Comparison of ENCODE assay signal across 12 cellular contexts in genomic region chr4:84870398-84871163, GRCh38.
DNase-seq lines count a peak whose midpoint lies in the region; ATAC-seq and TF ChIP-seq lines count a peak whose summit lies in the region.
"Had no signal": no experiment of that assay in that cellular context is flagged by ENCODE, and none has a peak within 500 bp of the region (broad histone marks: within the 10 kb centered on the region; RNA-seq: fewer than 3 reads in every experiment).

No MANE protein-coding gene starts in this region.

- peaks cover 10% of the 10 kb centered on the region for H3K9me1 ChIP-seq in IMR-90 (ENCODE audit: insufficient read depth, low read length)

- CTCF ChIA-PET in IMR-90 (lab: Yijun Ruan, JAX): no interaction called here
- CTCF ChIA-PET in CD4-positive, alpha-beta T cell (lab: Charles Lee): no interaction called here

- H3K9me3 ChIP-seq in IMR-90 (ENCODE audit: control insufficient read depth, insufficient read depth, low read length) (no peaks in the 10 kb centered on the region), left lung (no peaks in the 10 kb centered on the region)
- H3K9me3 ChIP-seq in CD4-positive, alpha-beta T cell (ENCODE audit: control insufficient read depth, low read length): no peaks in the 10 kb centered on the region

- WGBS in IMR-90 (ENCODE audit: extremely low coverage in 2 of 2, insufficient read length in 1 of 2), 2 experiments: no CpG with 5 or more reads among the region's 2 CpGs

- H2AFZ ChIP-seq in IMR-90 (replicated peaks; ENCODE audit: low read length, poor library complexity): no peak overlapping the region

- H3K4me3 ChIP-seq in IMR-90 (ENCODE audit: insufficient read depth, low read depth, low read length) (no peak overlapping the region), left lung (no peak overlapping the region)

- H2AK5ac ChIP-seq in IMR-90 (ENCODE audit: low read depth, low read length): peak overlapping the region; percentile 93; the same call in 1 of the 2 replicates

- H3K23ac ChIP-seq in IMR-90 (ENCODE audit: low read depth, low read length): peak overlapping the region; percentile 66; the same call in 1 of the 2 replicates

- H4K5ac ChIP-seq in IMR-90 (ENCODE audit: low read depth, low read length): peak overlapping the region; percentile 92; the same call in 1 of the 2 replicates

- TF ChIP-seq RAD21 in IMR-90 (IDR thresholded peaks at IDR 0.05; ENCODE audit: low read length): no peak

- no peak for TF ChIP-seq POLR2A in IMR-90 (IDR thresholded peaks at IDR 0.05; ENCODE audit: low read depth, low read length)

- H2AK9ac ChIP-seq in IMR-90 (replicated peaks; ENCODE audit: low read depth, low read length, poor library complexity): peak overlapping the region; percentile 81

- H2BK15ac ChIP-seq in IMR-90 (ENCODE audit: low read depth, low read length): peak overlapping the region; percentile 66; the same call in 1 of the 3 replicates

- no peak overlapping the region; the same call in 1 of the 2 replicates for H3K56ac ChIP-seq in IMR-90 (ENCODE audit: extremely low read depth, insufficient read depth, low read length)

- peak overlapping the region in 1 of 2 experiments; percentile 81; a peak in 3 of 4 replicates for H4K8ac ChIP-seq in IMR-90 (ENCODE audit: low read depth in 2 of 2, low read length in 2 of 2)

- dilution Hi-C loops in IMR-90 (cut with HindIII; ENCODE audit: low sequenced_read_pairs, unreplicated experiment): no loop called here

- H2BK5ac ChIP-seq in IMR-90 (ENCODE audit: low read depth, low read length, poor library complexity, severe bottlenecking): peak overlapping the region; percentile 53

- peak overlapping the region; percentile 84 for H3K14ac ChIP-seq in IMR-90 (replicated peaks; ENCODE audit: low read depth, low read length)

- H3K4me2 ChIP-seq in IMR-90 (ENCODE audit: low read depth, low read length): peak overlapping the region; percentile 82

- POLR2A ChIA-PET in IMR-90 (lab: Charles Lee; ENCODE audit: unreplicated experiment): no interaction called here
- POLR2A ChIA-PET in CD4-positive, alpha-beta T cell (lab: Charles Lee): no interaction called here

- H3K27ac Mint-ChIP-seq in CD4-positive, alpha-beta T cell: no peak overlapping the region

- no TSS peak for BruUV-seq in IMR-90 (replicated peaks; lab: Mats Ljungman, UMichigan)

- H3K36me3 ChIP-seq in IMR-90 (ENCODE audit: control insufficient read depth, insufficient read depth, low read length): no peaks in the 10 kb centered on the region
- H3K36me3 ChIP-seq in left lung: no peaks in the 10 kb centered on the region

- H3K36me3 Mint-ChIP-seq in CD4-positive, alpha-beta T cell (ENCODE audit: low read depth): no peaks in the 10 kb centered on the region

- peak overlapping the region; percentile 89 for H2BK120ac ChIP-seq in IMR-90 (ENCODE audit: low read depth, low read length)

- peaks cover 7% of the 10 kb centered on the region for H3K4me1 ChIP-seq in IMR-90 (ENCODE audit: control insufficient read depth, insufficient read depth, low read length)
- H3K4me1 ChIP-seq in left lung: peaks cover 6 to 14% of the 10 kb centered on the region in 2 donors

- DNase-seq in AG20443 (ENCODE audit: low spot score): peak; percentile 50
- peak; percentile 76 for DNase-seq in IMR-90
- peak; percentile 29 for DNase-seq in dedifferentiated amniotic fluid mesenchymal stem cell (ENCODE audit: extremely low spot score)
- DNase-seq in left lung: no peak
- no peak for DNase-seq in CD4-positive, alpha-beta T cell
- DNase-seq in NCI-H1417 (lab: John Stamatoyannopoulos, UW): no peak
- no peak for DNase-seq in posterior vena cava (ENCODE audit: low spot score)
- DNase-seq: C1 segment of cervical spinal cord, GOT3, NCI-H510A, T-helper 2 cell had no signal

- no peaks in the 10 kb centered on the region for H3K27me3 Mint-ChIP-seq in CD4-positive, alpha-beta T cell

- ATAC-seq in IMR-90 (ENCODE audit: low read depth) (peak; percentile 93), left lung (peak; percentile 77), GM19455 (IDR thresholded peaks at IDR 0.05; ENCODE audit: unreplicated experiment) (no peak)
- ATAC-seq in CD4-positive, alpha-beta T cell (ENCODE audit: poor library complexity): no peak

- in situ Hi-C loops in IMR-90 (cut with MboI; ENCODE audit: low sequenced_read_pairs): no loop called here

- H3K9me3 Mint-ChIP-seq in CD4-positive, alpha-beta T cell: no peaks in the 10 kb centered on the region

- H3K4ac ChIP-seq in IMR-90 (ENCODE audit: low read depth, low read length): peak overlapping the region; percentile 89

- peak overlapping the region; percentile 78 for H3K27ac ChIP-seq in IMR-90 (ENCODE audit: insufficient read depth, low read length)
- peak overlapping the region; percentile 5 to 67 for H3K27ac ChIP-seq in left lung
- no peak overlapping the region for H3K27ac ChIP-seq in CD4-positive, alpha-beta T cell (ENCODE audit: low read depth, low read length)

- TF ChIP-seq CTCF in IMR-90 (conservative IDR thresholded peaks at IDR 0.05; ENCODE audit: low read depth, low read length) (no peak), left lung (IDR thresholded peaks at IDR 0.05) (no peak)
- TF ChIP-seq CTCF in CD4-positive, alpha-beta T cell (IDR thresholded peaks at IDR 0.05): no peak

- H3K4me1 Mint-ChIP-seq in CD4-positive, alpha-beta T cell (ENCODE audit: low read depth): no peaks in the 10 kb centered on the region

- H3K9ac ChIP-seq in IMR-90 (ENCODE audit: low read depth, low read length): peak overlapping the region; percentile 39; the same call in 1 of the 2 replicates

- peak overlapping the region; percentile 84 for H4K91ac ChIP-seq in IMR-90 (ENCODE audit: insufficient read depth, low read depth, low read length)

- H2BK20ac ChIP-seq in IMR-90 (ENCODE audit: low read depth, low read length): peak overlapping the region; percentile 57

- H3K18ac ChIP-seq in IMR-90 (ENCODE audit: low read depth, low read length): peak overlapping the region; percentile 88

- no peaks in the 10 kb centered on the region for H4K20me1 ChIP-seq in IMR-90 (ENCODE audit: insufficient read depth, low read length)

- intact Hi-C loops in IMR-90 (cut with micrococcal nuclease): no loop called here
- intact Hi-C loops in left lung (cut with DNase I): no loop called here
- intact Hi-C loops in CD4-positive, alpha-beta T cell (cut with DNase I, micrococcal nuclease): no loop called here
- intact Hi-C loops in posterior vena cava (cut with DNase I): no loop called here

- peaks cover 20 to 42% of the 10 kb centered on the region in 2 experiments for H3K79me1 ChIP-seq in IMR-90 (ENCODE audit: low read depth in 1 of 2, low read length in 2 of 2)

- H3K4me3 Mint-ChIP-seq in CD4-positive, alpha-beta T cell: no peak overlapping the region

- H3K27me3 ChIP-seq in IMR-90 (ENCODE audit: control insufficient read depth, insufficient read depth, low read length): no peaks in the 10 kb centered on the region
- H3K27me3 ChIP-seq in left lung: no peaks in the 10 kb centered on the region
- no peaks in the 10 kb centered on the region for H3K27me3 ChIP-seq in CD4-positive, alpha-beta T cell (ENCODE audit: control insufficient read depth, insufficient read depth, low read length)

TF ChIP-seq in IMR-90, 13 proteins besides CTCF, POLR2A, EP300 and RAD21:
- TF ChIP-seq CHD1 (IDR thresholded peaks at IDR 0.05; ENCODE audit: low read depth, low read length): no peak
- TF ChIP-seq CEBPB (IDR thresholded peaks at IDR 0.05; ENCODE audit: low read depth, low read length): no peak
- TF ChIP-seq, protein P1, sequence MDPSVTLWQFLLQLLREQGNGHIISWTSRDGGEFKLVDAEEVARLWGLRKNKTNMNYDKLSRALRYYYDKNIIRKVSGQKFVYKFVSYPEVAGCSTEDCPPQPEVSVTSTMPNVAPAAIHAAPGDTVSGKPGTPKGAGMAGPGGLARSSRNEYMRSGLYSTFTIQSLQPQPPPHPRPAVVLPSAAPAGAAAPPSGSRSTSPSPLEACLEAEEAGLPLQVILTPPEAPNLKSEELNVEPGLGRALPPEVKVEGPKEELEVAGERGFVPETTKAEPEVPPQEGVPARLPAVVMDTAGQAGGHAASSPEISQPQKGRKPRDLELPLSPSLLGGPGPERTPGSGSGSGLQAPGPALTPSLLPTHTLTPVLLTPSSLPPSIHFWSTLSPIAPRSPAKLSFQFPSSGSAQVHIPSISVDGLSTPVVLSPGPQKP (IDR thresholded peaks at IDR 0.05; ENCODE audit: borderline replicate concordance, low read depth, low read length): no peak
- TF ChIP-seq RFX5 (IDR thresholded peaks at IDR 0.05; ENCODE audit: low read depth, low read length): peak; percentile 48; the same call in 1 of the 2 replicates
- TF ChIP-seq FOS (IDR thresholded peaks at IDR 0.05; ENCODE audit: low read depth, low read length): peak; percentile 37; the same call in 1 of the 2 replicates
- TF ChIP-seq, protein P2, sequence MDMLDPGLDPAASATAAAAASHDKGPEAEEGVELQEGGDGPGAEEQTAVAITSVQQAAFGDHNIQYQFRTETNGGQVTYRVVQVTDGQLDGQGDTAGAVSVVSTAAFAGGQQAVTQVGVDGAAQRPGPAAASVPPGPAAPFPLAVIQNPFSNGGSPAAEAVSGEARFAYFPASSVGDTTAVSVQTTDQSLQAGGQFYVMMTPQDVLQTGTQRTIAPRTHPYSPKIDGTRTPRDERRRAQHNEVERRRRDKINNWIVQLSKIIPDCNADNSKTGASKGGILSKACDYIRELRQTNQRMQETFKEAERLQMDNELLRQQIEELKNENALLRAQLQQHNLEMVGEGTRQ (IDR thresholded peaks at IDR 0.05; ENCODE audit: low read depth, low read length): no peak
- TF ChIP-seq RCOR1 (IDR thresholded peaks at IDR 0.05; ENCODE audit: insufficient replicate concordance, low read length): no peak
- TF ChIP-seq SMC3 (IDR thresholded peaks at IDR 0.05; ENCODE audit: low read depth, low read length): no peak
- TF ChIP-seq MXI1 (IDR thresholded peaks at IDR 0.05; ENCODE audit: borderline replicate concordance, low read depth, low read length): no peak
- TF ChIP-seq BHLHE40 (IDR thresholded peaks at IDR 0.05; ENCODE audit: low read depth, low read length): no peak
- no peak for TF ChIP-seq MAZ (IDR thresholded peaks at IDR 0.05; ENCODE audit: borderline replicate concordance, low read depth, low read length)
- no peak for TF ChIP-seq NFE2L2 (IDR thresholded peaks at IDR 0.05; ENCODE audit: low read depth, low read length)
- TF ChIP-seq MAFK (IDR thresholded peaks at IDR 0.05; ENCODE audit: low read depth, low read length): no peak
TF ChIP-seq in IMR-90: peak in this region for 2.

Comparison
In these comparisons a context has a peak if more than half of its experiments do, and no peak if none do; other contexts are left out.
1. DNase-seq: peak in AG20443 (single experiment), IMR-90 (single experiment) and dedifferentiated amniotic fluid mesenchymal stem cell (single experiment); none in left lung (0 of 2), CD4-positive, alpha-beta T cell (0 of 10), NCI-H1417 (0 of 3) and posterior vena cava (single experiment).
2. ATAC-seq: peak in IMR-90 (single experiment) and left lung (single experiment); none in CD4-positive, alpha-beta T cell (single experiment) and GM19455 (single experiment).